Comparison of ENCODE assay signal across 8 cellular contexts in genomic region chr7:135274495-135275268, GRCh38. TPM values are rescaled to one million over a fixed set of nuclear protein-coding genes. Genes with fewer than 3 reads are reported as not detected.
DNase-seq lines count a peak whose midpoint lies in the region; ATAC-seq and TF ChIP-seq lines count a peak whose summit lies in the region.

No MANE protein-coding gene starts in this region.

- CTCF ChIA-PET in activated CD8-positive, alpha-beta T cell treated with anti-CD3 and anti-CD28 coated beads, Interleukin-2, amount 10 ng/mL, durations not matched to agents 7 days and 5 days (lab: Charles Lee): interaction anchor here (0.6 to 3.7 kb wide), 43 partner anchors 8 to 400 kb away, joined by 3 to 34 read pairs (median 3); partner anchors contain the start of gene WDR91

- POLR2A ChIA-PET in activated CD8-positive, alpha-beta T cell treated with anti-CD3 and anti-CD28 coated beads, Interleukin-2, amount 10 ng/mL, durations not matched to agents 7 days and 5 days (lab: Charles Lee): interaction anchor here (0.6 to 0.9 kb wide), 2 partner anchors 61 to 234 kb away, joined by 3 read pairs; no protein-coding TSS in a partner anchor

- H3K4me3 Mint-ChIP-seq in activated CD8-positive, alpha-beta T cell treated with anti-CD3 and anti-CD28 coated beads, Interleukin-2, amount 10 ng/mL, durations not matched to agents 7 days and 5 days: no peak overlapping the region
- H3K4me3 Mint-ChIP-seq in endothelial cell (ENCODE audit: unreplicated experiment): no peak overlapping the region

- H3K4me1 ChIP-seq in BE2C (no peaks in the 10 kb centered on the region), mucosa of descending colon (ENCODE audit: low read depth) (no peaks in the 10 kb centered on the region)

- no peaks in the 10 kb centered on the region for H3K9me3 ChIP-seq in BE2C
- no peaks in the 10 kb centered on the region for H3K9me3 ChIP-seq in mucosa of descending colon

- intact Hi-C loops in mucosa of descending colon (cut with DNase I, micrococcal nuclease): no loop called here

- no peaks in the 10 kb centered on the region for H3K27me3 ChIP-seq in BE2C

- no peaks in the 10 kb centered on the region for H3K9me3 Mint-ChIP-seq in activated CD8-positive, alpha-beta T cell treated with anti-CD3 and anti-CD28 coated beads, Interleukin-2, amount 10 ng/mL, durations not matched to agents 7 days and 5 days (ENCODE audit: insufficient read depth)
- H3K9me3 Mint-ChIP-seq in endothelial cell (ENCODE audit: unreplicated experiment): peaks cover 6% of the 10 kb centered on the region

- no peaks in the 10 kb centered on the region for H3K36me3 Mint-ChIP-seq in activated CD8-positive, alpha-beta T cell treated with anti-CD3 and anti-CD28 coated beads, Interleukin-2, amount 10 ng/mL, durations not matched to agents 7 days and 5 days (ENCODE audit: low read depth)
- peaks cover 4% of the 10 kb centered on the region for H3K36me3 Mint-ChIP-seq in endothelial cell (ENCODE audit: low read depth, unreplicated experiment)

- ATAC-seq in GM19035 (IDR thresholded peaks at IDR 0.05; ENCODE audit: unreplicated experiment) (peak; percentile 86), mucosa of descending colon (peak; percentile 80)
- peak; percentile 82 for ATAC-seq in activated CD8-positive, alpha-beta T cell treated with anti-CD3 and anti-CD28 coated beads, Interleukin-2, amount 10 ng/mL, durations not matched to agents 7 days and 5 days

- TF ChIP-seq CTCF in BE2C (IDR thresholded peaks at IDR 0.05; ENCODE audit: low read depth, low read length) (peak; percentile 86), endothelial cell (IDR thresholded peaks at IDR 0.05; ENCODE audit: unreplicated experiment) (peak; percentile 92), mucosa of descending colon (IDR thresholded peaks at IDR 0.05) (peak; percentile 70)

- no peak overlapping the region for H3K27ac Mint-ChIP-seq in activated CD8-positive, alpha-beta T cell treated with anti-CD3 and anti-CD28 coated beads, Interleukin-2, amount 10 ng/mL, durations not matched to agents 7 days and 5 days
- no peak overlapping the region for H3K27ac Mint-ChIP-seq in endothelial cell (ENCODE audit: unreplicated experiment)

- H3K36me3 ChIP-seq in BE2C (no peaks in the 10 kb centered on the region), mucosa of descending colon (ENCODE audit: low read depth) (no peaks in the 10 kb centered on the region)

- H3K4me3 ChIP-seq in BE2C (ENCODE audit: low read depth, low read length): no peak overlapping the region
- H3K4me3 ChIP-seq in mucosa of descending colon: no peak overlapping the region

- DNase-seq in BE2C: peak; percentile 81
- DNase-seq in HK-2 (ENCODE audit: unreplicated experiment): peak; percentile 70
- DNase-seq in NCI-H82 treated with DMSO at 0.1 percent for 48 hours (lab: John Stamatoyannopoulos, UW; ENCODE audit: unreplicated experiment): peak; percentile 70
- DNase-seq in activated CD8-positive, alpha-beta T cell treated with anti-CD3 and anti-CD28 coated beads, Interleukin-2, amount 10 ng/mL, durations not matched to agents 7 days and 5 days: peak; percentile 83
- peak; percentile 82 for DNase-seq in endothelial cell (ENCODE audit: low spot score)
- DNase-seq in mucosa of descending colon: peak in 2 of 3 donors; percentile 46 to 85
- DNase-seq in stimulated activated CD8-positive, alpha-beta memory T cell treated with anti-CD3 and anti-CD28 coated beads, Interleukin-4, amount 100 ng/mL, for 48 hours: peak; percentile 91

- H3K27me3 Mint-ChIP-seq in activated CD8-positive, alpha-beta T cell treated with anti-CD3 and anti-CD28 coated beads, Interleukin-2, amount 10 ng/mL, durations not matched to agents 7 days and 5 days (ENCODE audit: low read depth): peaks cover 3% of the 10 kb centered on the region
- peaks cover 1% of the 10 kb centered on the region for H3K27me3 Mint-ChIP-seq in endothelial cell (ENCODE audit: unreplicated experiment)

- H3K4me1 Mint-ChIP-seq in activated CD8-positive, alpha-beta T cell treated with anti-CD3 and anti-CD28 coated beads, Interleukin-2, amount 10 ng/mL, durations not matched to agents 7 days and 5 days (ENCODE audit: low read depth): no peaks in the 10 kb centered on the region
- H3K4me1 Mint-ChIP-seq in endothelial cell (ENCODE audit: unreplicated experiment): no peaks in the 10 kb centered on the region

RNA-seq across cellular contexts. Expression of gene STRA8, which starts 41.0 kb away (rescaled TPM):
- polyA plus RNA-seq in BE2C (2012; ENCODE audit: insufficient read depth, insufficient read length, low read depth): not detected
- not detected for total RNA-seq in activated CD8-positive, alpha-beta T cell treated with anti-CD3 and anti-CD28 coated beads, Interleukin-2, amount 10 ng/mL, durations not matched to agents 7 days and 5 days
- total RNA-seq in endothelial cell (ENCODE audit: unreplicated experiment) (not detected), mucosa of descending colon (not detected)
